In genomic region chr20:2909953-2910352, GRCh38 we compare ENCODE assay signal across 38 cellular contexts.
"Had no signal": no experiment of that assay in that cellular context is flagged by ENCODE, and none has a peak within 500 bp of the region (broad histone marks: within the 10 kb centered on the region; RNA-seq: fewer than 3 reads in every experiment).

No MANE protein-coding gene starts in this region.

- H3K27me3 Mint-ChIP-seq: activated naive CD4-positive, alpha-beta T cell treated with anti-CD3 and anti-CD28 coated beads, Interleukin-2, amount 10 ng/mL, durations not matched to agents 7 days and 5 days; activated naive CD4-positive, alpha-beta T cell treated with anti-CD3 and anti-CD28 coated beads, Interleukin-2, amount 50 U/mL, for 24 hours; activated naive CD8-positive, alpha-beta T cell; activated naive CD8-positive, alpha-beta T cell treated with anti-CD3 and anti-CD28 coated beads for 36 hours; activated naive CD8-positive, alpha-beta T cell treated with anti-CD3 and anti-CD28 coated beads, Interleukin-2, amount 10 ng/mL, durations not matched to agents 7 days and 5 days; activated naive CD8-positive, alpha-beta T cell treated with anti-CD3 and anti-CD28 coated beads, Interleukin-2, amount 50 U/mL, for 24 hours; activated T-cell treated with anti-CD3 and anti-CD28 coated beads, Interleukin-2, amount 50 U/mL, for 24 hours; activated T-helper 17 cell treated with anti-CD3 and anti-CD28 coated beads, Interleukin-2, amount 50 U/mL, for 72 hours; brain; central memory CD8-positive, alpha-beta T cell had no signal

- H3K9me3 Mint-ChIP-seq: activated naive CD4-positive, alpha-beta T cell treated with anti-CD3 and anti-CD28 coated beads for 36 hours; activated naive CD4-positive, alpha-beta T cell treated with anti-CD3 and anti-CD28 coated beads, Interleukin-2, amount 10 ng/mL, durations not matched to agents 7 days and 5 days; activated naive CD4-positive, alpha-beta T cell treated with anti-CD3 and anti-CD28 coated beads, Interleukin-2, amount 50 U/mL, for 24 hours; activated naive CD4-positive, alpha-beta T cell treated with anti-CD3 and anti-CD28 coated beads, Interleukin-2, amount 50 U/mL, for 72 hours; activated naive CD8-positive, alpha-beta T cell treated with anti-CD3 and anti-CD28 coated beads for 36 hours; activated naive CD8-positive, alpha-beta T cell treated with anti-CD3 and anti-CD28 coated beads, Interleukin-2, amount 10 ng/mL, durations not matched to agents 7 days and 5 days; activated naive CD8-positive, alpha-beta T cell treated with anti-CD3 and anti-CD28 coated beads, Interleukin-2, amount 50 U/mL, for 24 hours; activated T-cell treated with anti-CD3 and anti-CD28 coated beads, Interleukin-2, amount 50 U/mL, for 24 hours; activated T-cell treated with anti-CD3 and anti-CD28 coated beads, Interleukin-2, amount 50 U/mL, for 4 hours; activated T-cell treated with anti-CD3 and anti-CD28 coated beads, Interleukin-2, amount 50 U/mL, for 72 hours; activated T-helper 1 cell treated with anti-CD3 and anti-CD28 coated beads, Interleukin-12 subunit alpha, Interleukin-12 subunit beta, Interleukin-2, Interleukin-4 antibody, amounts not matched to agents 30 ng/mL and 10 ng/mL and 1 ng/mL, durations not matched to agents 14 hours and 24 hours and 36 hours; activated T-helper 17 cell treated with anti-CD3 and anti-CD28 coated beads, Interleukin-2, amount 50 U/mL, for 72 hours; activated T-helper 2 cell treated with anti-CD3 and anti-CD28 coated beads, Interferon-gamma antibody, Interleukin-2, Interleukin-4, amounts not matched to agents 10 μg/mL and 5 μg/mL and 100 μg/mL, durations not matched to agents 14 hours and 24 hours and 36 hours; brain; central memory CD8-positive, alpha-beta T cell had no signal

- H3K36me3 Mint-ChIP-seq: activated naive CD4-positive, alpha-beta T cell treated with anti-CD3 and anti-CD28 coated beads, Interleukin-2, amount 50 U/mL, for 24 hours had no signal

- H3K4me1 Mint-ChIP-seq: activated naive CD4-positive, alpha-beta T cell treated with anti-CD3 and anti-CD28 coated beads, Interleukin-2, amount 10 ng/mL, durations not matched to agents 7 days and 5 days; activated naive CD8-positive, alpha-beta T cell treated with anti-CD3 and anti-CD28 coated beads, Interleukin-2, amount 10 ng/mL, durations not matched to agents 7 days and 5 days had no signal

- DNase-seq: activated effector memory CD4-positive, alpha-beta T cell treated with anti-CD3 and anti-CD28 coated beads, Interleukin-2, amount 50 U/mL, for 16 hours; activated effector memory CD4-positive, alpha-beta T cell treated with Interleukin-2 at 50 U/mL for 16 hours; activated gamma-delta T cell; activated gamma-delta T cell treated with Interleukin-2 at 50 U/mL for 16 hours; activated naive CD4-positive, alpha-beta T cell; activated naive CD4-positive, alpha-beta T cell treated with anti-CD3 and anti-CD28 coated beads for 36 hours; activated naive CD4-positive, alpha-beta T cell treated with anti-CD3 and anti-CD28 coated beads, Interleukin-2, amount 10 ng/mL, durations not matched to agents 7 days and 5 days; activated naive CD4-positive, alpha-beta T cell treated with anti-CD3 and anti-CD28 coated beads, Interleukin-2, amount 50 U/mL, for 16 hours; activated naive CD4-positive, alpha-beta T cell treated with Interleukin-2 at 50 U/mL for 16 hours; activated naive CD8-positive, alpha-beta T cell treated with anti-CD3 and anti-CD28 coated beads for 36 hours; activated naive CD8-positive, alpha-beta T cell treated with anti-CD3 and anti-CD28 coated beads, Interleukin-2, amount 10 ng/mL, durations not matched to agents 7 days and 5 days; activated naive CD8-positive, alpha-beta T cell treated with anti-CD3 and anti-CD28 coated beads, Interleukin-2, amount 50 U/mL, for 24 hours; activated T-cell treated with anti-CD3 and anti-CD28 coated beads for 4 hours; activated T-cell treated with anti-CD3 and anti-CD28 coated beads, Interleukin-2, amount 50 U/mL, for 1 hour; activated T-cell treated with anti-CD3 and anti-CD28 coated beads, Interleukin-2, amount 50 U/mL, for 24 hours; activated T-cell treated with anti-CD3 and anti-CD28 coated beads, Interleukin-2, amount 50 U/mL, for 4 hours; activated T-cell treated with anti-CD3 and anti-CD28 coated beads, Interleukin-2, amount 50 U/mL, for 48 hours; activated T-cell treated with anti-CD3 and anti-CD28 coated beads, Interleukin-2, amount 50 U/mL, for 72 hours; adrenal gland; amniotic stem cell; amygdala; anterior cingulate cortex; aorta; body of pancreas; brain microvascular endothelial cell; caudate nucleus; central memory CD4-positive, alpha-beta T cell; cerebellar nuclear complex had no signal

- H3K27ac Mint-ChIP-seq: activated naive CD4-positive, alpha-beta T cell treated with anti-CD3 and anti-CD28 coated beads for 36 hours; activated naive CD4-positive, alpha-beta T cell treated with anti-CD3 and anti-CD28 coated beads, Interleukin-2, amount 10 ng/mL, durations not matched to agents 7 days and 5 days; activated naive CD4-positive, alpha-beta T cell treated with anti-CD3 and anti-CD28 coated beads, Interleukin-2, amount 50 U/mL, for 24 hours; activated naive CD4-positive, alpha-beta T cell treated with anti-CD3 and anti-CD28 coated beads, Interleukin-2, amount 50 U/mL, for 72 hours; activated naive CD8-positive, alpha-beta T cell; activated naive CD8-positive, alpha-beta T cell treated with anti-CD3 and anti-CD28 coated beads for 36 hours; activated naive CD8-positive, alpha-beta T cell treated with anti-CD3 and anti-CD28 coated beads, Interleukin-2, amount 10 ng/mL, durations not matched to agents 7 days and 5 days; activated naive CD8-positive, alpha-beta T cell treated with anti-CD3 and anti-CD28 coated beads, Interleukin-2, amount 50 U/mL, for 24 hours; activated T-cell treated with anti-CD3 and anti-CD28 coated beads, Interleukin-2, amount 50 U/mL, for 24 hours; activated T-cell treated with anti-CD3 and anti-CD28 coated beads, Interleukin-2, amount 50 U/mL, for 72 hours; activated T-helper 1 cell treated with anti-CD3 and anti-CD28 coated beads, Interleukin-12 subunit alpha, Interleukin-12 subunit beta, Interleukin-2, Interleukin-4 antibody, amounts not matched to agents 30 ng/mL and 10 ng/mL and 1 ng/mL, durations not matched to agents 14 hours and 24 hours and 36 hours; activated T-helper 17 cell treated with anti-CD3 and anti-CD28 coated beads, Interleukin-2, amount 50 U/mL, for 72 hours; activated T-helper 2 cell treated with anti-CD3 and anti-CD28 coated beads, Interferon-gamma antibody, Interleukin-2, Interleukin-4, amounts not matched to agents 10 μg/mL and 5 μg/mL and 100 μg/mL, durations not matched to agents 14 hours and 24 hours and 36 hours; brain had no signal

- FAIRE-seq: astrocyte, bronchial epithelial cell had no signal

- H3K4me3 Mint-ChIP-seq: activated naive CD4-positive, alpha-beta T cell treated with anti-CD3 and anti-CD28 coated beads for 36 hours; activated naive CD4-positive, alpha-beta T cell treated with anti-CD3 and anti-CD28 coated beads, Interleukin-2, amount 10 ng/mL, durations not matched to agents 7 days and 5 days; activated naive CD4-positive, alpha-beta T cell treated with anti-CD3 and anti-CD28 coated beads, Interleukin-2, amount 50 U/mL, for 24 hours; activated naive CD8-positive, alpha-beta T cell; activated naive CD8-positive, alpha-beta T cell treated with anti-CD3 and anti-CD28 coated beads for 36 hours; activated naive CD8-positive, alpha-beta T cell treated with anti-CD3 and anti-CD28 coated beads, Interleukin-2, amount 10 ng/mL, durations not matched to agents 7 days and 5 days; activated naive CD8-positive, alpha-beta T cell treated with anti-CD3 and anti-CD28 coated beads, Interleukin-2, amount 50 U/mL, for 24 hours; activated T-cell treated with anti-CD3 and anti-CD28 coated beads, Interleukin-2, amount 50 U/mL, for 24 hours; activated T-cell treated with anti-CD3 and anti-CD28 coated beads, Interleukin-2, amount 50 U/mL, for 4 hours; activated T-cell treated with anti-CD3 and anti-CD28 coated beads, Interleukin-2, amount 50 U/mL, for 72 hours; activated T-helper 1 cell treated with anti-CD3 and anti-CD28 coated beads, Interleukin-12 subunit alpha, Interleukin-12 subunit beta, Interleukin-2, Interleukin-4 antibody, amounts not matched to agents 30 ng/mL and 10 ng/mL and 1 ng/mL, durations not matched to agents 14 hours and 24 hours and 36 hours; activated T-helper 17 cell treated with anti-CD3 and anti-CD28 coated beads, Interleukin-2, amount 50 U/mL, for 72 hours; brain; central memory CD8-positive, alpha-beta T cell had no signal
